ENCODE assay signal across 10 cellular contexts in the genomic region with DNA sequence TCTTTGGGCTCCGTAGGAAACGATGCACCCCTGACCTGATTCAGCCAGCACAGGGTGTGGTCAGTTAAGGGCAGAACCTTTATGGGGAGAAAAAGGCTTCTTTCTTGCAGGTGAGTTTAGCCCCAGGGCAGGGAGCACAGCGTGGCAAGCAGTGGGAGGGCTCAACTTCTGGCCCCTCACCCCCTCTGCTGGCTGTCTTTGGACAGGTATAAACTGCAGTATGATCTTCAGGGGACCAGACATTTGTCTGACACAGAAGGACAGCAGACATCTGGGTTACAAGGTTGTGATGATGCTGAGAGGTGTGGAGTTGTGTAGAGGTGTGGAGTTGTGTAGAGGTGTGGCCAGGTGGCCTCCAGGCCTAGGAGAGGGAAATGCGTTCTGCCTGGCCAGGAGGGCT.
DNase-seq lines count a peak whose midpoint lies in the region; ATAC-seq and TF ChIP-seq lines count a peak whose summit lies in the region.
"Had no signal": no experiment of that assay in that cellular context is flagged by ENCODE, and none has a peak within 500 bp of the region (broad histone marks: within the 10 kb centered on the region; RNA-seq: fewer than 3 reads in every experiment).

No MANE protein-coding gene starts in this region.

- H3K4me3 ChIP-seq in AG04450 (ENCODE audit: low read depth, low read length) (no peak overlapping the region), epithelial cell of esophagus (ENCODE audit: low read length) (no peak overlapping the region)
- H3K4me3 ChIP-seq: heart right ventricle had no signal

- no peaks in the 10 kb centered on the region for H3K9me3 ChIP-seq in AG04450 (ENCODE audit: control insufficient read depth, insufficient read depth, low read length)
- H3K9me3 ChIP-seq: heart right ventricle had no signal

- ATAC-seq in GM21723 (IDR thresholded peaks at IDR 0.05; ENCODE audit: unreplicated experiment) (no peak), HG03460 (IDR thresholded peaks at IDR 0.05; ENCODE audit: unreplicated experiment) (no peak)

- POLR2A ChIA-PET in AG04450 (lab: Yijun Ruan, JAX), result no interaction called here
- POLR2A ChIA-PET in GM10248 (lab: Yijun Ruan, JAX), result no interaction called here

- CTCF ChIA-PET in AG04450 (lab: Charles Lee) (interaction anchor here (0.9 to 7.1 kb wide), 2 partner anchors 704 to 947 kb away, joined by 3 to 171 read pairs; no protein-coding TSS in a partner anchor), GM10248 (lab: Yijun Ruan, JAX) (interaction anchor here (0.8 to 8.8 kb wide), 7 partner anchors 14 to 704 kb away, joined by 3 to 94 read pairs (median 3); no protein-coding TSS in a partner anchor)

- TF ChIP-seq CTCF in AG04450 (IDR thresholded peaks at IDR 0.05; ENCODE audit: low read depth, low read length), result 0 out of 2 replicates have a peak, but pooled peaks have one; percentile 7
- peak; percentile 22 for TF ChIP-seq CTCF in GM10248 (IDR thresholded peaks at IDR 0.05; ENCODE audit: control extremely low read depth, extremely low read depth, low read depth, missing control alignments)
- TF ChIP-seq CTCF in epithelial cell of esophagus (IDR thresholded peaks at IDR 0.05; ENCODE audit: insufficient read depth, low read depth, low read length, missing control alignments), result peak; percentile 34

- H3K27me3 ChIP-seq in AG04450 (ENCODE audit: control insufficient read depth, insufficient read depth, low read length), result peaks cover 7% of the 10 kb centered on the region

- DNase-seq in AG04450 (ENCODE audit: low read depth, low spot score) (no peak), GM10248 (ENCODE audit: extremely low spot score) (no peak), NCI-H69 (lab: John Stamatoyannopoulos, UW) (peak; percentile 84), epithelial cell of esophagus (ENCODE audit: low read depth) (peak; percentile 49), anterior cingulate cortex (lab: John Stamatoyannopoulos, UW) (no peak), hypothalamus (lab: John Stamatoyannopoulos, UW) (no peak)
- DNase-seq: heart right ventricle; NK-92 treated with Interleukin-12 subunit alpha and Interleukin-12 subunit beta, amount 100 ng/mL, for 24 hours had no signal

- no peak overlapping the region for H3K27ac ChIP-seq in AG04450 (ENCODE audit: low read depth, low read length)
- H3K27ac ChIP-seq: heart right ventricle had no signal

Comparison
In these comparisons a context has a peak if more than half of its experiments do, and no peak if none do; other contexts are left out.
1. DNase-seq: peak in NCI-H69 (single experiment) and epithelial cell of esophagus (single experiment); none in AG04450 (single experiment), GM10248 (single experiment), anterior cingulate cortex (0 of 58) and hypothalamus (0 of 51).
2. Peak in every context shown above with its lines, with median percentiles within 50 percentile points of each other: CTCF ChIP-seq.